ENCODE assay signal across 9 cellular contexts in the genomic region with DNA sequence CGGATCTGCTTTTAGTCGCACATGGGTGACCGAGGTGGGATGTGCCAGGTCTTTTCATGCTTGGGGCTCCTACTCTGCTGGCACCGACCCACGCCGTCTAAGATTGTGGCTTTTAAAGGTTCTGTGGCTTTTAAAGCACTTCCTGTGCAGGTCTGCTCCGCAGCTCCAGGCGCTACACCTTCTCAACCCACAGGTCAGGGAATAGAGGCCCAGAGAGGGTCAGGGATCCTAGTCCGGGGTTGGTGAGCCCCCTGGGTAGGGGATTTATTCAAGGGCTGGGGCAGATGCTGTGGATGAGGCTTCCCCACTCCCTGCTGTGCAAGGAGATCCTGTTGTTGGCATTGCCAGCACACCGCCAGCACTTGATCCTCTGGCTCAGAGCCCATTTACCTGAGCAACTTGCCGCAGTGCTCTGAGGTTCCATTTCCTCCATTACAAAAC.
DNase-seq lines count a peak whose midpoint lies in the region; ATAC-seq and TF ChIP-seq lines count a peak whose summit lies in the region.
"Had no signal": no experiment of that assay in that cellular context is flagged by ENCODE, and none has a peak within 500 bp of the region (broad histone marks: within the 10 kb centered on the region; RNA-seq: fewer than 3 reads in every experiment).

No MANE protein-coding gene starts in this region.

- H3K27ac Mint-ChIP-seq in activated naive CD4-positive, alpha-beta T cell treated with anti-CD3 and anti-CD28 coated beads, Interleukin-2, amount 50 U/mL, for 24 hours = no peak overlapping the region
- H3K27ac Mint-ChIP-seq: natural killer cell had no signal

- no peak for TF ChIP-seq CTCF in MM.1S (IDR thresholded peaks at IDR 0.05; ENCODE audit: low read length)

- ATAC-seq in HG03039 (IDR thresholded peaks at IDR 0.05; ENCODE audit: unreplicated experiment) (no peak), Right ventricle myocardium inferior (no peak)

- no peak overlapping the region for H2AFZ ChIP-seq in MM.1S (ENCODE audit: low read length)

- intact Hi-C loops in Right ventricle myocardium inferior (cut with DNase I) = no loop called here

- no peak overlapping the region for H3K4me2 ChIP-seq in MM.1S (ENCODE audit: low read depth, low read length)

- H3K4me1 Mint-ChIP-seq in activated naive CD4-positive, alpha-beta T cell treated with anti-CD3 and anti-CD28 coated beads, Interleukin-2, amount 50 U/mL, for 24 hours = peaks cover 55% of the 10 kb centered on the region

- no peaks in the 10 kb centered on the region for H3K27me3 Mint-ChIP-seq in activated naive CD4-positive, alpha-beta T cell treated with anti-CD3 and anti-CD28 coated beads, Interleukin-2, amount 50 U/mL, for 24 hours

- DNase-seq in DMS79 (lab: John Stamatoyannopoulos, UW) (peak; percentile 91), NCI-H345 (lab: John Stamatoyannopoulos, UW) (peak; percentile 82), HK-2 (ENCODE audit: unreplicated experiment) (no peak), MM.1S (no peak), Right ventricle myocardium inferior (ENCODE audit: missing footprints) (no peak)
- DNase-seq in stimulated activated CD4-positive, alpha-beta T cell treated with anti-CD3 and anti-CD28 coated beads, Interleukin-15, amount 100 ng/mL, for 1 hour (ENCODE audit: low read depth in 1 of 2, low spot score in 1 of 2) = peak; percentile 2 to 4
- DNase-seq: natural killer cell had no signal

- no peaks in the 10 kb centered on the region for H3K79me2 ChIP-seq in MM.1S (ENCODE audit: low read length)

- H3K4me3 ChIP-seq in MM.1S (ENCODE audit: low read length) = no peak overlapping the region

- H3K4me3 Mint-ChIP-seq in activated naive CD4-positive, alpha-beta T cell treated with anti-CD3 and anti-CD28 coated beads, Interleukin-2, amount 50 U/mL, for 24 hours = peak overlapping the region; percentile 40
- H3K4me3 Mint-ChIP-seq: natural killer cell had no signal

- no peaks in the 10 kb centered on the region for H3K9me3 ChIP-seq in MM.1S (replicated peaks; ENCODE audit: insufficient read depth, low read length)

- no peaks in the 10 kb centered on the region for H3K36me3 ChIP-seq in MM.1S (replicated peaks; ENCODE audit: insufficient read depth, low read length)

- H3K4me1 ChIP-seq in MM.1S (ENCODE audit: low read length) = no peaks in the 10 kb centered on the region

- no peaks in the 10 kb centered on the region for H3K27me3 ChIP-seq in MM.1S (replicated peaks; ENCODE audit: insufficient read depth, low read length)

- no peak overlapping the region for H3K27ac ChIP-seq in MM.1S (ENCODE audit: low read length)

- no peaks in the 10 kb centered on the region for H3K36me3 Mint-ChIP-seq in activated naive CD4-positive, alpha-beta T cell treated with anti-CD3 and anti-CD28 coated beads, Interleukin-2, amount 50 U/mL, for 24 hours
- H3K36me3 Mint-ChIP-seq: natural killer cell had no signal

- no peak overlapping the region for H3K9ac ChIP-seq in MM.1S (ENCODE audit: low read length)

- H3K9me3 Mint-ChIP-seq in activated naive CD4-positive, alpha-beta T cell treated with anti-CD3 and anti-CD28 coated beads, Interleukin-2, amount 50 U/mL, for 24 hours = no peaks in the 10 kb centered on the region
- H3K9me3 Mint-ChIP-seq: natural killer cell had no signal

- H3F3A ChIP-seq in MM.1S (ENCODE audit: insufficient read depth, low read length) = no peaks in the 10 kb centered on the region

- no peaks in the 10 kb centered on the region for H3K9me2 ChIP-seq in MM.1S (replicated peaks; ENCODE audit: insufficient read depth, low read length)

- no peaks in the 10 kb centered on the region for H4K20me1 ChIP-seq in MM.1S (ENCODE audit: insufficient read depth, low read length)

Comparison
In these comparisons a context has a peak if more than half of its experiments do, and no peak if none do; other contexts are left out.
1. DNase-seq: peak in DMS79 (single experiment), NCI-H345 (single experiment) and stimulated activated CD4-positive, alpha-beta T cell treated with anti-CD3 and anti-CD28 coated beads, Interleukin-15, amount 100 ng/mL, for 1 hour (2 of 2); none in HK-2 (single experiment), MM.1S (single experiment) and Right ventricle myocardium inferior (single experiment).